In genomic region chr7:131231381-131232220, GRCh38 we compare ENCODE assay signal across 1 cellular context.
TF ChIP-seq lines count a peak whose summit lies in the region.

No MANE protein-coding gene starts in this region.

TF ChIP-seq in K562, 482 proteins besides CTCF, POLR2A, EP300 and RAD21 (continued from another document and continues in another):
- 0 out of 2 replicates have a peak, but pooled peaks have one; percentile 35 for TF ChIP-seq MEF2D (tag; conservative IDR thresholded peaks at IDR 0.05; ENCODE audit: low read depth)
- no peak for TF ChIP-seq PHF8 (IDR thresholded peaks at IDR 0.05; ENCODE audit: borderline replicate concordance, low read length)
- 0 out of 2 replicates have a peak, but pooled peaks have one; percentile 16 for TF ChIP-seq TCF7L2 (IDR thresholded peaks at IDR 0.05; ENCODE audit: low read depth, low read length)
- 0 out of 2 replicates have a peak, but pooled peaks have one; percentile 34 for TF ChIP-seq ZNF589 (CRISPR knock-in tag; IDR thresholded peaks at IDR 0.05; ENCODE audit: low read depth)
- TF ChIP-seq SIX5 (IDR thresholded peaks at IDR 0.05; ENCODE audit: borderline replicate concordance in 1 of 2, insufficient read depth in 1 of 2, low read depth in 1 of 2, low read length in 2 of 2): no peak
- no peak for TF ChIP-seq SRSF1 (IDR thresholded peaks at IDR 0.05; ENCODE audit: low read depth, low read length)
- TF ChIP-seq CTBP1 (IDR thresholded peaks at IDR 0.05; ENCODE audit: borderline replicate concordance): peak; percentile 45; the same call in 1 of the 2 replicates
- TF ChIP-seq CHD1 (IDR thresholded peaks at IDR 0.05; ENCODE audit: low read length): no peak
- TF ChIP-seq EHMT2 (IDR thresholded peaks at IDR 0.05): peak; percentile 56; the same call in 1 of the 2 replicates
- no peak for TF ChIP-seq FOXP1 (CRISPR knock-in tag; IDR thresholded peaks at IDR 0.05)
- no peak for TF ChIP-seq ZC3H4 (CRISPR knock-in tag; IDR thresholded peaks at IDR 0.05; ENCODE audit: borderline replicate concordance)
- TF ChIP-seq CBX8 (IDR thresholded peaks at IDR 0.05; ENCODE audit: borderline replicate concordance, extremely low read depth, low read depth, low read length, poor library complexity, severe bottlenecking): no peak
- no peak for TF ChIP-seq BRF1 (IDR thresholded peaks at IDR 0.05; ENCODE audit: borderline replicate concordance, extremely low read depth, insufficient read length)
- TF ChIP-seq NCOR1 (IDR thresholded peaks at IDR 0.05): no peak
- no peak for TF ChIP-seq ZNF24 (IDR thresholded peaks at IDR 0.05)
- TF ChIP-seq CC2D1A (IDR thresholded peaks at IDR 0.05): no peak
- TF ChIP-seq ARID3A (IDR thresholded peaks at IDR 0.05; ENCODE audit: borderline replicate concordance, low read depth, low read length): no peak
- TF ChIP-seq MEIS2 (IDR thresholded peaks at IDR 0.05; ENCODE audit: partially characterized antibody): peak; percentile 37
- TF ChIP-seq SIRT6 (IDR thresholded peaks at IDR 0.05; ENCODE audit: low read depth, low read length): no peak
- no peak for TF ChIP-seq AFF4 (CRISPR knock-in tag; IDR thresholded peaks at IDR 0.05)
- no peak for TF ChIP-seq DIDO1 (tag; IDR thresholded peaks at IDR 0.05; ENCODE audit: low read depth)
- TF ChIP-seq MAX (CRISPR knock-in tag; IDR thresholded peaks at IDR 0.05): no peak
- no peak for TF ChIP-seq E2F6 (IDR thresholded peaks at IDR 0.05; ENCODE audit: borderline replicate concordance in 1 of 2, extremely low read depth in 1 of 2, insufficient read depth in 1 of 2, insufficient read length in 1 of 2, low read depth in 1 of 2, low read length in 1 of 2, poor library complexity in 1 of 2, severe bottlenecking in 1 of 2)
- TF ChIP-seq CUX1 (CRISPR knock-in tag; IDR thresholded peaks at IDR 0.05): no peak
- TF ChIP-seq GTF2F1 (IDR thresholded peaks at IDR 0.05; ENCODE audit: low read depth, low read length): no peak
- TF ChIP-seq CGGBP1 (CRISPR knock-in tag; IDR thresholded peaks at IDR 0.05): no peak
- peak; percentile 28; the same call in 1 of the 2 replicates for TF ChIP-seq MAFK (IDR thresholded peaks at IDR 0.05; ENCODE audit: low read length)
- no peak for TF ChIP-seq SETDB1 (IDR thresholded peaks at IDR 0.05; ENCODE audit: low read length)
- peak; percentile 59; the same call in 1 of the 2 replicates for TF ChIP-seq ZNF175 (CRISPR knock-in tag; IDR thresholded peaks at IDR 0.05; ENCODE audit: low read depth)
- no peak for TF ChIP-seq HSF4 (CRISPR knock-in tag; IDR thresholded peaks at IDR 0.05; ENCODE audit: borderline replicate concordance)
- TF ChIP-seq MYC (IDR thresholded peaks at IDR 0.05; ENCODE audit: low read depth, low read length): peak; percentile 50; the same call in 1 of the 2 replicates
- TF ChIP-seq MYC (CRISPR knock-in tag; IDR thresholded peaks at IDR 0.05; ENCODE audit: borderline replicate concordance, low read depth): no peak
- TF ChIP-seq ZNF395 (CRISPR knock-in tag; IDR thresholded peaks at IDR 0.05): no peak
- TF ChIP-seq NELFE (IDR thresholded peaks at IDR 0.05; ENCODE audit: insufficient read depth, insufficient read length): no peak
- TF ChIP-seq JUNB (CRISPR knock-in tag; conservative IDR thresholded peaks at IDR 0.05): no peak
- no peak for TF ChIP-seq RREB1 (CRISPR knock-in tag; IDR thresholded peaks at IDR 0.05)
- TF ChIP-seq GATAD2B (IDR thresholded peaks at IDR 0.05; ENCODE audit: borderline replicate concordance): no peak
- TF ChIP-seq ZFX (CRISPR knock-in tag; IDR thresholded peaks at IDR 0.05): no peak
- no peak for TF ChIP-seq SAFB2 (IDR thresholded peaks at IDR 0.05; ENCODE audit: borderline replicate concordance, low read depth, low read length, severe bottlenecking)
- TF ChIP-seq RBM17 (IDR thresholded peaks at IDR 0.05; ENCODE audit: borderline replicate concordance, low read depth, low read length): no peak
- TF ChIP-seq PKNOX1 (IDR thresholded peaks at IDR 0.05): peak; percentile 56
